Comparison of ENCODE assay signal across 27 cellular contexts in the genomic region with DNA sequence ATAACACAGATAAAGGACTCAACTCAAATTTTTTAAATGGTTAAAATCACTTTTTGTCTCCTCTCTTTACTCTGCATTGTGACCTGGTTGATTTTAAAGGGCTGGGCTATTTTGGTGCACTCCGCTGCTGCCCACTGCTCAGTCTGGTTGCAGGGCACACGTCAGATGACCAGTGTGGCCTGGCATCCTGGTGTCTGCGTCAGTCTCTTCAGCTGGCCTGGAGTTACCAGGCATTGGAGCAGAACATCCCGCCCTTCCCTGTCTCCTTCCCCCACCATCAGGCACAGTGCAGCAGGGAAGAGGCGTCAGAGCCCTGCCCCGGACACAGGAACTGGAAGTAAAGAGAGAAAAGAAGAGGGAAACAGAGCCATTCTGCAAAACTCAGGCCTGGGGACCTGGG. TPM values are rescaled to one million over a fixed set of nuclear protein-coding genes. Genes with fewer than 3 reads are reported as not detected.
DNase-seq lines count a peak whose midpoint lies in the region; ATAC-seq and TF ChIP-seq lines count a peak whose summit lies in the region.
"Had no signal": no experiment of that assay in that cellular context is flagged by ENCODE, and none has a peak within 500 bp of the region (broad histone marks: within the 10 kb centered on the region; RNA-seq: fewer than 3 reads in every experiment).

No MANE protein-coding gene starts in this region.

- WGBS in neuronal stem cell (ENCODE audit: extremely low coverage in 2 of 2, insufficient read length in 2 of 2, insufficient replicate concordance in 1 of 2), 2 donors = no CpG with 5 or more reads among the region's 6 CpGs

- H3K4me2 ChIP-seq in neuronal stem cell (ENCODE audit: insufficient read depth, low read length, poor library complexity, severe bottlenecking) = no peak overlapping the region
- H3K4me2 ChIP-seq: KMS-11 had no signal

- no peak overlapping the region for H3K4me3 ChIP-seq in neuronal stem cell (ENCODE audit: low read length in 2 of 2)

- ATAC-seq in HG03097 (IDR thresholded peaks at IDR 0.05; ENCODE audit: low FRiP score, unreplicated experiment) = no peak
- no peak for ATAC-seq in HG03025 (IDR thresholded peaks at IDR 0.05; ENCODE audit: low FRiP score, unreplicated experiment)
- ATAC-seq in HG03342 (IDR thresholded peaks at IDR 0.05; ENCODE audit: unreplicated experiment) = no peak
- ATAC-seq: PC-3 had no signal

- H2BK5ac ChIP-seq in neuronal stem cell (ENCODE audit: low read length) = no peak overlapping the region

- in situ Hi-C loops in Caki2 (cut with HindIII; ENCODE audit: low pct_unique_long_range_greater_than_20kb, low sequenced_read_pairs) = no loop called here

- H3K23ac ChIP-seq in neuronal stem cell (ENCODE audit: low read depth, low read length, poor library complexity) = no peak overlapping the region

- peak overlapping the region; percentile 53 for H3K27ac Mint-ChIP-seq in endothelial cell (ENCODE audit: unreplicated experiment)
- H3K27ac Mint-ChIP-seq: IgD-negative memory B cell had no signal

- TF ChIP-seq CTCF in endothelial cell (IDR thresholded peaks at IDR 0.05; ENCODE audit: unreplicated experiment) = no peak

- H2BK12ac ChIP-seq in neuronal stem cell (ENCODE audit: low read length) = no peak overlapping the region

- H3K27me3 ChIP-seq in neuronal stem cell (ENCODE audit: control insufficient read depth in 3 of 3, insufficient read depth in 3 of 3, low read depth in 1 of 3, low read length in 3 of 3) = peaks cover 0 to 37% (median 0%) of the 10 kb centered on the region in 3 experiments

- no peaks in the 10 kb centered on the region for H3K9me3 Mint-ChIP-seq in endothelial cell (ENCODE audit: unreplicated experiment)
- H3K9me3 Mint-ChIP-seq: IgD-negative memory B cell had no signal

- no peak overlapping the region for H2BK15ac ChIP-seq in neuronal stem cell (ENCODE audit: low read length)

- no peaks in the 10 kb centered on the region for H3K36me3 ChIP-seq in neuronal stem cell (replicated peaks in 1 of 2; ENCODE audit: control insufficient read depth in 2 of 2, insufficient read depth in 2 of 2, low read length in 2 of 2)

- H3K27me3 Mint-ChIP-seq in endothelial cell (ENCODE audit: unreplicated experiment) = peaks cover 8% of the 10 kb centered on the region

- no peak overlapping the region for H3K4ac ChIP-seq in neuronal stem cell (ENCODE audit: low read length)

- peak; percentile 16 for DNase-seq in DMS53 (lab: John Stamatoyannopoulos, UW)
- DNase-seq in DMS53 treated with DMSO at 0.1 percent for 48 hours (lab: John Stamatoyannopoulos, UW; ENCODE audit: unreplicated experiment) = no peak
- peak; percentile 59 for DNase-seq in Caki2 (ENCODE audit: low read depth)
- DNase-seq in endothelial cell (ENCODE audit: low spot score) = peak; percentile 15
- no peak for DNase-seq in neuronal stem cell (ENCODE audit: low spot score)
- DNase-seq: DMS153; H7; MM.1S; NCI-H1694; NCI-H2029 treated with DMSO at 0.1 percent for 48 hours; NCI-H446 treated with DMSO at 0.1 percent for 48 hours; NCI-H526; NCI-H82; NK-92 treated with Interleukin-12 subunit alpha and Interleukin-12 subunit beta, amount 100 ng/mL, for 24 hours; PC-3; SHP77 had no signal

- H3K9me3 ChIP-seq in neuronal stem cell (replicated peaks in 1 of 2; ENCODE audit: control insufficient read depth in 2 of 2, insufficient read depth in 1 of 2, low read depth in 1 of 2, low read length in 2 of 2) = no peaks in the 10 kb centered on the region

- H3K18ac ChIP-seq in neuronal stem cell (ENCODE audit: low read length) = peak overlapping the region; percentile 66

- no peak overlapping the region for H3K9ac ChIP-seq in neuronal stem cell (ENCODE audit: low read depth, low read length, poor library complexity)
- H3K9ac ChIP-seq: KMS-11 had no signal

- H3K4me1 ChIP-seq in neuronal stem cell (ENCODE audit: control insufficient read depth in 2 of 2, insufficient read depth in 1 of 2, low read depth in 1 of 2, low read length in 2 of 2) = peaks cover 0 to 3% of the 10 kb centered on the region in 2 donors

- no peak overlapping the region for H4K91ac ChIP-seq in neuronal stem cell (ENCODE audit: low read depth, low read length, poor library complexity)

- no peaks in the 10 kb centered on the region for H3K36me3 Mint-ChIP-seq in endothelial cell (ENCODE audit: low read depth, unreplicated experiment)
- H3K36me3 Mint-ChIP-seq: IgD-negative memory B cell had no signal

- H2AFZ ChIP-seq in neuronal stem cell (ENCODE audit: low read length) = no peak overlapping the region

- H4K8ac ChIP-seq in neuronal stem cell (ENCODE audit: low read depth, low read length) = no peak overlapping the region

- no peak overlapping the region for H3K27ac ChIP-seq in neuronal stem cell (replicated peaks; ENCODE audit: low read length)
- H3K27ac ChIP-seq: 22Rv1, KMS-11 had no signal

- no peak overlapping the region for H2AK5ac ChIP-seq in neuronal stem cell (ENCODE audit: low read depth, low read length)

- no peak overlapping the region for H3K14ac ChIP-seq in neuronal stem cell (ENCODE audit: low read length)

- no peak overlapping the region for H3K4me3 Mint-ChIP-seq in endothelial cell (ENCODE audit: unreplicated experiment)
- H3K4me3 Mint-ChIP-seq: IgD-negative memory B cell had no signal

- H3K79me1 ChIP-seq in neuronal stem cell (ENCODE audit: low read depth, low read length) = no peaks in the 10 kb centered on the region

- H3K4me1 Mint-ChIP-seq in endothelial cell (ENCODE audit: unreplicated experiment) = peaks cover 13% of the 10 kb centered on the region

- H2BK120ac ChIP-seq in neuronal stem cell (ENCODE audit: low read depth, low read length) = no peak overlapping the region

RNA-seq across cellular contexts. Expression of gene C1QL2, which starts 8.9 kb away (rescaled TPM):
- not detected in 2 replicates for total RNA-seq in Caki2 (2014; rRNA removed; shearing (Covaris generic); ENCODE audit: low replicate concordance)
- not detected for total RNA-seq in endothelial cell (ENCODE audit: unreplicated experiment)
- polyA plus RNA-seq in neuronal stem cell (2013, experiment 1 of 2) = 0.04 TPM
- polyA plus RNA-seq in neuronal stem cell (2013, experiment 2 of 2) = 0.01 TPM
- total RNA-seq: Daoy, G401, PC-3, RPMI7951, SK-MEL-5 had no signal
- polyA plus RNA-seq: BJ, IgD-negative memory B cell had no signal

Comparison
In these comparisons a context has a peak if more than half of its experiments do, and no peak if none do; other contexts are left out.
1. DNase-seq: peak in DMS53 (single experiment), Caki2 (single experiment) and endothelial cell (single experiment); none in DMS53 treated with DMSO at 0.1 percent for 48 hours (single experiment) and neuronal stem cell (single experiment).